Comparison of ENCODE assay signal across 22 cellular contexts in the genomic region with DNA sequence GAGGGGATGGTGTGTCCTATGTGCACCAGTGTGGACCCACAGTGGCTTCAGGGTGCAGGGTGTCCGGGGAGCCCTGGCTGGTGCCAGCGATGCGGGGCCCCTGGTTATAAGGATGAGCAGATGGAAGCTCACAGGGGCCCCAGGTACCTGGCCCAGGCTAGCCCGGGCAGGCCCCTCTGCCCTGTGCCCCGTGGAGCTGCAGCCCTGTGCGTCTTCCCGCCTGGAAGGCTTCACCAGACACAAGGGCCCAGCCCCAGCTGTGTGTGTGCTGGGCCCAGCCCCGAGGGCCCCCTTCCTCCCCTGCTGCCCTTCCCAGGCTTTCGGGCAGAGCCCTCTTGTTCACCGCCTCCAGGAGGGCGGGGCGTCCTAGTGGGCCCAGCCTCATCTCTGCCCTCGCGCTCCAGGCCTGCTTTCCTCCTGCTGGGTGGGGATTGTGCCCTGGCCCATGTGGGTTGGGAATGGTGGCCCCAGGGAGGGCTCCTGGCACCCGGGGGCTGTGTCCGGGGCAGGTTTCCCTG. TPM values are rescaled to one million over a fixed set of nuclear protein-coding genes. Genes with fewer than 3 reads are reported as not detected.
DNase-seq lines count a peak whose midpoint lies in the region; ATAC-seq and TF ChIP-seq lines count a peak whose summit lies in the region.
"Had no signal": no experiment of that assay in that cellular context is flagged by ENCODE, and none has a peak within 500 bp of the region (broad histone marks: within the 10 kb centered on the region; RNA-seq: fewer than 3 reads in every experiment).

No MANE protein-coding gene starts in this region.

- H3K4me1 ChIP-seq in HEK293 (ENCODE audit: control insufficient read depth, insufficient read depth, low read length): no peaks in the 10 kb centered on the region
- H3K4me1 ChIP-seq in foreskin keratinocyte: no peaks in the 10 kb centered on the region

- H3K4me3 ChIP-seq in HEK293 (ENCODE audit: low read depth, low read length): no peak overlapping the region
- H3K4me3 ChIP-seq in WERI-Rb-1 (ENCODE audit: low read depth, low read length): no peak overlapping the region

- H3K27ac ChIP-seq in HEK293 (ENCODE audit: extremely low read depth, low read depth, low read length): peak overlapping the region; percentile 46; the same call in 1 of the 2 replicates
- H3K27ac ChIP-seq in WERI-Rb-1: peak overlapping the region; percentile 32; the same call in 1 of the 2 replicates
- H3K27ac ChIP-seq in foreskin keratinocyte: no peak overlapping the region
- H3K27ac ChIP-seq: 22Rv1 had no signal

- H3K36me3 ChIP-seq in HEK293 (ENCODE audit: control insufficient read depth in 2 of 2, insufficient read depth in 1 of 2, low read length in 2 of 2): peaks cover 8 to 94% of the 10 kb centered on the region in 2 experiments; a peak in 2 of 3 replicates
- peaks cover 94% of the 10 kb centered on the region for H3K36me3 ChIP-seq in WERI-Rb-1

- no peak for TF ChIP-seq CTCF in HEK293 (tag by site-specific recombination; IDR thresholded peaks at IDR 0.05)
- TF ChIP-seq CTCF in WERI-Rb-1 (IDR thresholded peaks at IDR 0.05; ENCODE audit: low read depth, low read length): no peak
- TF ChIP-seq CTCF in foreskin keratinocyte (conservative IDR thresholded peaks at IDR 0.05): no peak

- CTCF ChIA-PET in HEK293 (lab: Yijun Ruan, JAX): interaction anchor here (1.0 to 1.4 kb wide), 2 partner anchors 11 to 18 kb away, joined by 6 to 7 read pairs; no protein-coding TSS in a partner anchor

- no peaks in the 10 kb centered on the region for H3K27me3 ChIP-seq in WERI-Rb-1 (ENCODE audit: insufficient read depth, low read depth, severe bottlenecking)
- H3K27me3 ChIP-seq in foreskin keratinocyte: no peaks in the 10 kb centered on the region

- ATAC-seq in foreskin keratinocyte: peak; percentile 17
- ATAC-seq: CD8-positive, alpha-beta T cell had no signal

- DNase-seq in DMS 273 (lab: John Stamatoyannopoulos, UW; ENCODE audit: unreplicated experiment) (peak; percentile 46), DMS 273 treated with DMSO at 0.1 percent for 48 hours (lab: John Stamatoyannopoulos, UW) (no peak), WERI-Rb-1 (no peak), foreskin keratinocyte (peak in 1 of 2 donors; percentile 23), DMS153 (lab: John Stamatoyannopoulos, UW) (no peak), ecto neural progenitor cell (ENCODE audit: low spot score) (no peak), 8988T (no peak)
- DNase-seq: C1 segment of cervical spinal cord; CD8-positive, alpha-beta T cell; DMS53; GDM1; HFFc6; KBM-7; NCI-H1092; NCI-H1436; NCI-H187 treated with DMSO at 0.1 percent for 48 hours; NCI-H226; NCI-H526; SHP77 had no signal

- POLR2A ChIA-PET in HEK293 (lab: Yijun Ruan, JAX): interaction anchor here (0.7 kb wide), 1 partner anchor 10 kb away, joined by 3 read pairs; no protein-coding TSS in a partner anchor

- H3K9me3 ChIP-seq in HEK293 (ENCODE audit: control insufficient read depth, insufficient read depth, low read depth, low read length): no peaks in the 10 kb centered on the region
- H3K9me3 ChIP-seq in WERI-Rb-1 (ENCODE audit: severe bottlenecking): no peaks in the 10 kb centered on the region

TF ChIP-seq in HEK293, 187 proteins besides CTCF, POLR2A, EP300 and RAD21:
- TF ChIP-seq ZNF114 (tag by site-specific recombination; IDR thresholded peaks at IDR 0.05) (no peak), ZIC2 (tag by site-specific recombination; IDR thresholded peaks at IDR 0.05) (peak; percentile 87), SP2 (tag by site-specific recombination; IDR thresholded peaks at IDR 0.05) (0 out of 2 replicates have a peak, but pooled peaks have one; percentile 28), KLF1 (tag by site-specific recombination; IDR thresholded peaks at IDR 0.05) (peak; percentile 73), ZNF560 (tag by site-specific recombination; IDR thresholded peaks at IDR 0.05; ENCODE audit: borderline replicate concordance) (no peak)
- TF ChIP-seq, protein P1, sequence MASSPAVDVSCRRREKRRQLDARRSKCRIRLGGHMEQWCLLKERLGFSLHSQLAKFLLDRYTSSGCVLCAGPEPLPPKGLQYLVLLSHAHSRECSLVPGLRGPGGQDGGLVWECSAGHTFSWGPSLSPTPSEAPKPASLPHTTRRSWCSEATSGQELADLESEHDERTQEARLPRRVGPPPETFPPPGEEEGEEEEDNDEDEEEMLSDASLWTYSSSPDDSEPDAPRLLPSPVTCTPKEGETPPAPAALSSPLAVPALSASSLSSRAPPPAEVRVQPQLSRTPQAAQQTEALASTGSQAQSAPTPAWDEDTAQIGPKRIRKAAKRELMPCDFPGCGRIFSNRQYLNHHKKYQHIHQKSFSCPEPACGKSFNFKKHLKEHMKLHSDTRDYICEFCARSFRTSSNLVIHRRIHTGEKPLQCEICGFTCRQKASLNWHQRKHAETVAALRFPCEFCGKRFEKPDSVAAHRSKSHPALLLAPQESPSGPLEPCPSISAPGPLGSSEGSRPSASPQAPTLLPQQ (tag by site-specific recombination; IDR thresholded peaks at IDR 0.05): 0 out of 2 replicates have a peak, but pooled peaks have one; percentile 30
TF ChIP-seq in HEK293: peak in this region for 4.

RNA-seq across cellular contexts. Expression of a gene that starts 15.9 kb away (rescaled TPM):
- total RNA-seq in foreskin keratinocyte: 93.8 and 104 TPM in 2 replicates
- 91.0 and 98.3 TPM in 2 replicates for polyA plus RNA-seq in foreskin keratinocyte

RNA-seq across cellular contexts. Expression of a gene that starts 23.4 kb away (rescaled TPM):
- 6.6 and 8.1 TPM in 2 replicates for total RNA-seq in foreskin keratinocyte
- polyA plus RNA-seq in foreskin keratinocyte: 9.3 and 11.5 TPM in 2 replicates

RNA-seq across cellular contexts. Expression of a gene that starts 30.1 kb away (rescaled TPM):
- total RNA-seq in foreskin keratinocyte: not detected in 2 replicates
- not detected in 2 replicates for polyA plus RNA-seq in foreskin keratinocyte
- total RNA-seq: CD8-positive, alpha-beta T cell; H4 had no signal

RNA-seq across cellular contexts. Expression of a gene that starts 37.7 kb away (rescaled TPM):
- total RNA-seq in foreskin keratinocyte: 1.1 and 2.5 TPM in 2 replicates
- polyA plus RNA-seq in foreskin keratinocyte: 1.5 and 3.4 TPM in 2 replicates

RNA-seq across cellular contexts. Expression of a gene that starts 54.1 kb away (rescaled TPM):
- not detected in 2 replicates for total RNA-seq in foreskin keratinocyte
- polyA plus RNA-seq in foreskin keratinocyte: not detected in 2 replicates
- total RNA-seq: CD8-positive, alpha-beta T cell; H4; HFFc6 had no signal
